28 cellular contexts compared by ENCODE assay signal in genomic region chr15:43071451-43071850, GRCh38.
"Had no signal": no experiment of that assay in that cellular context is flagged by ENCODE, and none has a peak within 500 bp of the region (broad histone marks: within the 10 kb centered on the region; RNA-seq: fewer than 3 reads in every experiment).

No MANE protein-coding gene starts in this region.

- H3K4me3 Mint-ChIP-seq: stimulated activated effector memory CD8-positive, alpha-beta T cell treated with anti-CD3 and anti-CD28 coated beads, Interleukin-12 subunit alpha, Interleukin-12 subunit beta, amount 100 ng/mL, for 72 hours; stimulated activated memory B cell treated with anti-CD40 and anti-IgM and Interleukin-4, amounts not matched to agents 10 μg/mL and 1 μg/mL and 100 μg/mL, for 72 hours; stimulated activated naive B cell treated with anti-CD40 and anti-IgM and Interleukin-4, amounts not matched to agents 10 μg/mL and 1 μg/mL and 100 μg/mL, for 72 hours; stimulated activated naive CD8-positive, alpha-beta T cell treated with anti-CD3 and anti-CD28 coated beads, Interleukin-15, amount 100 ng/mL, for 72 hours; stimulated activated naive CD8-positive, alpha-beta T cell treated with anti-CD3 and anti-CD28 coated beads, Interleukin-15, Interleukin-2, amounts not matched to agents 100 ng/mL and 50 ng/mL, for 24 hours; type B pancreatic cell had no signal

- H3K27me3 Mint-ChIP-seq: stimulated activated memory B cell treated with anti-CD40 and anti-IgM and Interleukin-4, amounts not matched to agents 10 μg/mL and 1 μg/mL and 100 μg/mL, for 72 hours; stimulated activated naive B cell treated with anti-CD40 and anti-IgM and Interleukin-4, amounts not matched to agents 10 μg/mL and 1 μg/mL and 100 μg/mL, for 72 hours; stimulated activated naive CD8-positive, alpha-beta T cell treated with anti-CD3 and anti-CD28 coated beads, Interleukin-15, amount 100 ng/mL, for 72 hours; stimulated activated naive CD8-positive, alpha-beta T cell treated with anti-CD3 and anti-CD28 coated beads, Interleukin-15, Interleukin-2, amounts not matched to agents 100 ng/mL and 50 ng/mL, for 24 hours; type B pancreatic cell had no signal

- H3K4me1 Mint-ChIP-seq: stimulated activated effector memory CD8-positive, alpha-beta T cell treated with anti-CD3 and anti-CD28 coated beads, Interleukin-12 subunit alpha, Interleukin-12 subunit beta, amount 100 ng/mL, for 72 hours; stimulated activated memory B cell treated with anti-CD40 and anti-IgM and Interleukin-4, amounts not matched to agents 10 μg/mL and 1 μg/mL and 100 μg/mL, for 72 hours; stimulated activated naive B cell treated with anti-CD40 and anti-IgM and Interleukin-4, amounts not matched to agents 10 μg/mL and 1 μg/mL and 100 μg/mL, for 72 hours; stimulated activated naive CD8-positive, alpha-beta T cell treated with anti-CD3 and anti-CD28 coated beads, Interleukin-15, amount 100 ng/mL, for 72 hours had no signal

- ATAC-seq: stimulated activated effector memory CD8-positive, alpha-beta T cell treated with anti-CD3 and anti-CD28 coated beads, Interleukin-12 subunit alpha, Interleukin-12 subunit beta, amount 100 ng/mL, for 72 hours; stimulated activated memory B cell treated with anti-CD40 and anti-IgM and Interleukin-4, amounts not matched to agents 10 μg/mL and 1 μg/mL and 100 μg/mL, for 72 hours; stimulated activated naive B cell treated with anti-CD40 and anti-IgM and Interleukin-4, amounts not matched to agents 10 μg/mL and 1 μg/mL and 100 μg/mL, for 72 hours; stimulated activated naive CD8-positive, alpha-beta T cell treated with anti-CD3 and anti-CD28 coated beads, Interleukin-15, amount 100 ng/mL, for 72 hours; stimulated activated naive CD8-positive, alpha-beta T cell treated with anti-CD3 and anti-CD28 coated beads, Interleukin-15, Interleukin-2, amounts not matched to agents 100 U/mL and 50 U/mL, for 24 hours; upper lobe of right lung had no signal

- H3K36me3 ChIP-seq: uterus had no signal

- H3K9me3 Mint-ChIP-seq: stimulated activated effector memory CD8-positive, alpha-beta T cell treated with anti-CD3 and anti-CD28 coated beads, Interleukin-12 subunit alpha, Interleukin-12 subunit beta, amount 100 ng/mL, for 72 hours; stimulated activated memory B cell treated with anti-CD40 and anti-IgM and Interleukin-4, amounts not matched to agents 10 μg/mL and 1 μg/mL and 100 μg/mL, for 72 hours; stimulated activated naive B cell treated with anti-CD40 and anti-IgM and Interleukin-4, amounts not matched to agents 10 μg/mL and 1 μg/mL and 100 μg/mL, for 72 hours; stimulated activated naive CD8-positive, alpha-beta T cell treated with anti-CD3 and anti-CD28 coated beads, Interleukin-15, amount 100 ng/mL, for 72 hours; stimulated activated naive CD8-positive, alpha-beta T cell treated with anti-CD3 and anti-CD28 coated beads, Interleukin-15, Interleukin-2, amounts not matched to agents 100 ng/mL and 50 ng/mL, for 24 hours; type B pancreatic cell had no signal

- H3K27ac ChIP-seq: stomach, suprapubic skin, testis, thoracic aorta, thyroid gland, tibial artery, tibial nerve, transverse colon, upper lobe of left lung, upper lobe of right lung, uterus, vagina had no signal

- H3K27me3 ChIP-seq: stomach, suprapubic skin, testis, thyroid gland, tibial artery, tibial nerve, transverse colon, upper lobe of left lung, upper lobe of right lung, uterus, vagina had no signal

- H3K4me1 ChIP-seq: stomach, suprapubic skin, testis, thyroid gland, tibial artery, tibial nerve, transverse colon, upper lobe of left lung, upper lobe of right lung, uterus, vagina had no signal

- H3K4me3 ChIP-seq: stomach, suprapubic skin, testis, thoracic aorta, thyroid gland, tibial artery, tibial nerve, transverse colon, upper lobe of left lung, upper lobe of right lung, uterus, vagina had no signal

- H3K9me3 ChIP-seq: stomach, suprapubic skin, testis, thoracic aorta, thyroid gland, tibial artery, tibial nerve, transverse colon, upper lobe of left lung, upper lobe of right lung, uterus, vagina had no signal

- DNase-seq: stimulated activated CD4-positive, alpha-beta T cell treated with anti-CD3 and anti-CD28 coated beads, Interleukin-2, amount 100 ng/mL, for 48 hours; stimulated activated CD4-positive, alpha-beta T cell treated with anti-CD3 and anti-CD28 coated beads, Interleukin-4, amount 100 ng/mL, for 1 hour; stimulated activated CD4-positive, alpha-beta T cell treated with anti-CD3 and anti-CD28 coated beads, Interleukin-4, amount 100 ng/mL, for 24 hours; stimulated activated CD4-positive, alpha-beta T cell treated with anti-CD3 and anti-CD28 coated beads, Interleukin-4, amount 100 ng/mL, for 4 hours; stimulated activated CD8-positive, alpha-beta memory T cell treated with anti-CD3 and anti-CD28 coated beads, Interleukin-4, amount 100 ng/mL, for 48 hours; stimulated activated naive B cell treated with anti-CD40 and anti-IgM and Interleukin-4, amounts not matched to agents 10 μg/mL and 1 μg/mL and 100 μg/mL, for 72 hours; stimulated activated naive CD4-positive, alpha-beta T cell; stimulated activated naive CD4-positive, alpha-beta T cell treated with Interleukin-2 at 50 U/mL for 16 hours; stimulated activated naive CD8-positive, alpha-beta T cell treated with anti-CD3 and anti-CD28 coated beads, Interleukin-15, amount 100 ng/mL, for 72 hours; stimulated activated naive CD8-positive, alpha-beta T cell treated with anti-CD3 and anti-CD28 coated beads, Interleukin-15, Interleukin-2, amounts not matched to agents 100 U/mL and 50 U/mL, for 24 hours; stomach; substantia nigra; testis; thyroid gland; tibial artery; transverse colon; trophoblast cell; upper lobe of left lung; upper lobe of right lung; uterus had no signal

- H3K27ac Mint-ChIP-seq: stimulated activated effector memory CD8-positive, alpha-beta T cell treated with anti-CD3 and anti-CD28 coated beads, Interleukin-12 subunit alpha, Interleukin-12 subunit beta, amount 100 ng/mL, for 72 hours; stimulated activated memory B cell treated with anti-CD40 and anti-IgM and Interleukin-4, amounts not matched to agents 10 μg/mL and 1 μg/mL and 100 μg/mL, for 72 hours; stimulated activated naive B cell treated with anti-CD40 and anti-IgM and Interleukin-4, amounts not matched to agents 10 μg/mL and 1 μg/mL and 100 μg/mL, for 72 hours; stimulated activated naive CD8-positive, alpha-beta T cell treated with anti-CD3 and anti-CD28 coated beads, Interleukin-15, amount 100 ng/mL, for 72 hours; stimulated activated naive CD8-positive, alpha-beta T cell treated with anti-CD3 and anti-CD28 coated beads, Interleukin-15, Interleukin-2, amounts not matched to agents 100 ng/mL and 50 ng/mL, for 24 hours; type B pancreatic cell had no signal
